ENCODE assay signal across 9 cellular contexts in the genomic region with DNA sequence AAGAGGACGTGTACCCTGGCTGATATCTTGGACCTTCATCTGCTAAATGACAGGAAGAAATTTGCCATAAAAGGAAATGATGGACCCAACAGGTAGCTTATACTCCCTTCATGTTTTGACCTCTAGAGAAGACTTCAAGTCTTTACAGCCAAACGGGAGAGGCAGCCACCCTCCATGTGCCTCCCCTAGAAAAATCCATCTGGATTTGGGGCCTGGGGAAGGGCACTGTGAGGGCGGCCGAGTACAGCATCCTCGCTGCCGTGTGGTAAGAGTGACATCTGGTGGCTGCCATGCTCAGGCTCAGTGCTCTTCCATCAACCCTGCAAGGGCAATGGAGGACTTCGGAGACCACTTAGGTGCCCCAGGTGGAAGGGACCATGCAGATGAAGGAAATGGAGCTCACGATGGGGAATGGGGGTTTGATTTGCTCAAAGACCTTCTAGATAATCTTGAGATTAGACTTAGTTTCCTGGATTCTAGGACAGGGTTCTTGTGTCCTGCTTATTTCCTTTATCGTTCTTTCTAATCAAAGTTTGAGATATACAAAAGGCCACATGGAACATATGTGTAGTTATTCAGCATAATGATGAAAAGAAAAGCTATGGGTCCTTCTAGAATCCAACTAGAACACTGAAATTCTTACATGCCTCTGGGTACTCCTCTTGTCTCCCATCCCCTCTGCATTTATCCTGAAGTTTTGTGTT. TPM values are rescaled to one million over a fixed set of nuclear protein-coding genes. Genes with fewer than 3 reads are reported as not detected.
A peak's percentile ranks its signal among the peaks of the same experiment; 100 is the strongest.
DNase-seq lines count a peak whose midpoint lies in the region; ATAC-seq and TF ChIP-seq lines count a peak whose summit lies in the region.
"Had no signal": no experiment of that assay in that cellular context is flagged by ENCODE, and none has a peak within 500 bp of the region (broad histone marks: within the 10 kb centered on the region; RNA-seq: fewer than 3 reads in every experiment).

No MANE protein-coding gene starts in this region.

- H3K4me1 ChIP-seq in SJSA1 (replicated peaks): no peaks in the 10 kb centered on the region; the same call in 1 of the 2 replicates

- intact Hi-C loops in MCF 10A (cut with micrococcal nuclease): loop anchor here (1.0 to 5.0 kb wide), 6 partner anchors 105 to 622 kb away; no protein-coding TSS in a partner anchor

- DNase-seq in GM06990 (ENCODE audit: extremely low read depth, insufficient read length) (no peak), HUDEP-2 (lab: John Stamatoyannopoulos, UW; ENCODE audit: unreplicated experiment in 76 of 76) (peak in 42 of 76 experiments; percentile 2 to 58 (median 20)), SJSA1 (ENCODE audit: low read depth in 1 of 2, low spot score in 2 of 2) (peak; percentile 39 to 46), MCF 10A (ENCODE audit: unreplicated experiment) (peak; percentile 55), inferior parietal cortex (ENCODE audit: extremely low spot score) (peak; percentile 73)
- DNase-seq in stimulated activated CD4-positive, alpha-beta T cell treated with anti-CD3 and anti-CD28 coated beads, Interleukin-15, amount 100 ng/mL, for 48 hours (ENCODE audit: low read depth in 2 of 2): peak; percentile 4 to 11
- DNase-seq in activated effector memory CD4-positive, alpha-beta T cell treated with anti-CD3 and anti-CD28 coated beads, Interleukin-2, amount 50 U/mL, for 16 hours: no peak
- DNase-seq: activated B cell treated with CpG ODN at 0.5 μM for 24 hours had no signal

- H3K27me3 ChIP-seq in GM06990 (replicated peaks; ENCODE audit: control insufficient read depth, insufficient read depth, low read length): no peaks in the 10 kb centered on the region
- H3K27me3 ChIP-seq in SJSA1 (replicated peaks): peaks cover 21% of the 10 kb centered on the region

- H3K27ac ChIP-seq in SJSA1: no peak overlapping the region

- BruUV-seq in MCF 10A (replicated peaks; lab: Mats Ljungman, UMichigan): no TSS peak

- H3K4me3 Mint-ChIP-seq in MCF 10A (ENCODE audit: unreplicated experiment): no peak overlapping the region
- H3K4me3 Mint-ChIP-seq: activated B cell treated with CpG ODN at 0.5 μM for 24 hours had no signal

- H3K36me3 Mint-ChIP-seq in MCF 10A (ENCODE audit: insufficient read depth, unreplicated experiment): no peaks in the 10 kb centered on the region

- CTCF ChIA-PET in MCF 10A (lab: Yijun Ruan, JAX): interaction anchor here (0.5 to 6.7 kb wide), 72 partner anchors 9 to 1654 kb away, joined by 3 to 113 read pairs (median 4); no protein-coding TSS in a partner anchor

- TF ChIP-seq CTCF in GM06990 (IDR thresholded peaks at IDR 0.05; ENCODE audit: insufficient read depth, low read length, poor library complexity, severe bottlenecking): peak; percentile 95
- TF ChIP-seq CTCF in MCF 10A (IDR thresholded peaks at IDR 0.05; ENCODE audit: unreplicated experiment): peak; percentile 88

- H3K4me3 ChIP-seq in GM06990 (replicated peaks; ENCODE audit: low read depth, low read length): no peak overlapping the region
- H3K4me3 ChIP-seq in SJSA1: no peak overlapping the region

- peaks cover 10% of the 10 kb centered on the region for H3K27me3 Mint-ChIP-seq in MCF 10A (ENCODE audit: insufficient read depth, unreplicated experiment)

- H3K36me3 ChIP-seq in GM06990 (ENCODE audit: control insufficient read depth, insufficient read depth, low read length): no peaks in the 10 kb centered on the region
- no peaks in the 10 kb centered on the region for H3K36me3 ChIP-seq in SJSA1

- H3K27ac Mint-ChIP-seq in MCF 10A (ENCODE audit: low read depth, unreplicated experiment): no peak overlapping the region
- H3K27ac Mint-ChIP-seq: activated B cell treated with CpG ODN at 0.5 μM for 24 hours had no signal

- no peak for ATAC-seq in GM21390 (IDR thresholded peaks at IDR 0.05; ENCODE audit: unreplicated experiment)

- no peaks in the 10 kb centered on the region for H3K9me3 Mint-ChIP-seq in MCF 10A (ENCODE audit: unreplicated experiment)
- H3K9me3 Mint-ChIP-seq: activated B cell treated with CpG ODN at 0.5 μM for 24 hours had no signal

- POLR2A ChIA-PET in MCF 10A (lab: Yijun Ruan, JAX): interaction anchor here (0.5 kb wide), 1 partner anchor 9 kb away, joined by 3 read pairs; no protein-coding TSS in a partner anchor

- H3K9me3 ChIP-seq in SJSA1 (replicated peaks): no peaks in the 10 kb centered on the region; the same call in 1 of the 2 replicates

- H3K4me1 Mint-ChIP-seq in MCF 10A (ENCODE audit: insufficient read depth, unreplicated experiment): peaks cover 12% of the 10 kb centered on the region
- H3K4me1 Mint-ChIP-seq: activated B cell treated with CpG ODN at 0.5 μM for 24 hours had no signal

RNA-seq across cellular contexts. Expression of a gene that starts 44.4 kb away (rescaled TPM):
- total RNA-seq in SJSA1 (2014; rRNA removed; shearing (Covaris generic)): not detected in 2 replicates
- total RNA-seq in MCF 10A (2022): 0.09 TPM in 1 of 2 replicates, not detected in the other
- total RNA-seq: activated B cell treated with CpG ODN at 0.5 μM for 24 hours had no signal

Comparison
In these comparisons a context has a peak if more than half of its experiments do, and no peak if none do; other contexts are left out.
1. DNase-seq: peak in HUDEP-2 (42 of 76), SJSA1 (2 of 2), MCF 10A (single experiment), inferior parietal cortex (single experiment) and stimulated activated CD4-positive, alpha-beta T cell treated with anti-CD3 and anti-CD28 coated beads, Interleukin-15, amount 100 ng/mL, for 48 hours (2 of 2); none in GM06990 (single experiment) and activated effector memory CD4-positive, alpha-beta T cell treated with anti-CD3 and anti-CD28 coated beads, Interleukin-2, amount 50 U/mL, for 16 hours (single experiment).